Comparison of ENCODE assay signal across 1 cellular context in genomic region chr1:24437631-24438396, GRCh38.
TF ChIP-seq lines count a peak whose summit lies in the region.

No MANE protein-coding gene starts in this region.

TF ChIP-seq in K562, 482 proteins besides CTCF, POLR2A, EP300 and RAD21:
- peak; percentile 29 for TF ChIP-seq NFIC (IDR thresholded peaks at IDR 0.05)
- no peak for TF ChIP-seq BRCA1 (IDR thresholded peaks at IDR 0.05)
- TF ChIP-seq BRCA1 (CRISPR knock-in tag; IDR thresholded peaks at IDR 0.05): 0 out of 2 replicates have a peak, but pooled peaks have one; percentile 37
- TF ChIP-seq RBFOX2 (IDR thresholded peaks at IDR 0.05; ENCODE audit: low read depth, low read length): no peak
- peak; percentile 43; the same call in 1 of the 2 replicates for TF ChIP-seq CREB3L1 (IDR thresholded peaks at IDR 0.05; ENCODE audit: borderline replicate concordance, low read depth)
- peak; percentile 55 for TF ChIP-seq FOSL1 (tag; conservative IDR thresholded peaks at IDR 0.05)
- peak; percentile 84; the same call in 1 of the 2 replicates for TF ChIP-seq ZNF263 (CRISPR knock-in tag; IDR thresholded peaks at IDR 0.05; ENCODE audit: borderline replicate concordance)
- 0 out of 2 replicates have a peak, but pooled peaks have one; percentile 21 for TF ChIP-seq PURB (CRISPR knock-in tag; IDR thresholded peaks at IDR 0.05; ENCODE audit: low read depth)
- TF ChIP-seq C11orf30 (IDR thresholded peaks at IDR 0.05; ENCODE audit: low read depth): no peak
